1 cellular context compared by ENCODE assay signal in the genomic region with DNA sequence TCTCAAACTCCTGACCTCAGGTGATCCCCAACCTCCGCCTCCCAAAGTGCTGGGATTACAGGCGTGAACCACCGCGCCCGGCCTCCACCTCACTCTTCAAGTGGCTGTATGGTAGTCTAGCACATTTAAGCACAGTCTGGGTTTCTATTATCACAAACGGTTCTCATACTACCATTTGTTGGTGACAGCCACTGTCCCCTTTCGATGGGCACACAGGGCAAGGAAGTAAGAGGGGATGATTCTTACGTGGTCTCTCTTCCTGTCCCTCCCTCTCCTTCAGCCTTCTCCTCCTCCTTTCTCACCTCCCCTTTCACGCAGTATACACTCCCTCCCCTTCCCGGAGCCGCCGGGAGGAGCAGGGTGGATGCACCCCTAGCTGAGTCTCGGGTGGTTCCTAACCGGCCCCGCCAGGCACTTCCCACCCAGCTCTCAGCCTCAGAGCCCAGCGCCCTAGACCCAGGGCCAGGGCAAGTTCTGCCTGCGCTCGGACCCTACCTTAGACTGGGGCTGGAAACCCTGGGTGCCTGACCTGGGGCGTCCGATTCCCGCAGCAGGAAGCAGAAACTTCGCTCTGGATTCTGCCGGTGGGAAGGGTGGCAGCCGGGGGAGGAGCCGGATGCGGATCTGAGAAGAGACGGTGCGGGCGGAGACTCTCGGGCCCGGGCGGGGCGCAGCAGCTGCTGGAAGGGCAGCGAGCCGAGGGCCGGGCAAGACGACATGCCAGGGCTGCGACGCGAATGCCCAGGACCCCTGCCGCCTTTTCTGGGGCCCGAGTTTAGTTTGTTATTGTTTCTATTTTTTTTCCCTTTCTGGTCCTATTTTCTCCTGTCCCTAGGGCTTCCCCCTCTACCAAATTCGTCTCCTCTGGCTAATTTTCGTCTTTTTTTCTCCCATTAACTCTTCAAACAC.
A peak's percentile ranks its signal among the peaks of the same experiment; 100 is the strongest.
TF ChIP-seq lines count a peak whose summit lies in the region.

A gene (minus strand): TSS at position 626 of the 909 bp plus-strand sequence. CDS start 5,062 bp downstream, outside the sequence.

TF ChIP-seq in HepG2, 621 proteins besides CTCF, POLR2A, EP300 and RAD21 (continued from another document and continues in another):
- TF ChIP-seq, protein P1, sequence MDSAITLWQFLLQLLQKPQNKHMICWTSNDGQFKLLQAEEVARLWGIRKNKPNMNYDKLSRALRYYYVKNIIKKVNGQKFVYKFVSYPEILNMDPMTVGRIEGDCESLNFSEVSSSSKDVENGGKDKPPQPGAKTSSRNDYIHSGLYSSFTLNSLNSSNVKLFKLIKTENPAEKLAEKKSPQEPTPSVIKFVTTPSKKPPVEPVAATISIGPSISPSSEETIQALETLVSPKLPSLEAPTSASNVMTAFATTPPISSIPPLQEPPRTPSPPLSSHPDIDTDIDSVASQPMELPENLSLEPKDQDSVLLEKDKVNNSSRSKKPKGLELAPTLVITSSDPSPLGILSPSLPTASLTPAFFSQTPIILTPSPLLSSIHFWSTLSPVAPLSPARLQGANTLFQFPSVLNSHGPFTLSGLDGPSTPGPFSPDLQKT (CRISPR knock-in tag; IDR thresholded peaks at IDR 0.05; ENCODE audit: borderline replicate concordance) = peak; percentile 71; the same call in 1 of the 2 replicates
- TF ChIP-seq ZNF446 (CRISPR knock-in tag; IDR thresholded peaks at IDR 0.05) (peak; percentile 78; the same call in 1 of the 2 replicates), CHD4 (IDR thresholded peaks at IDR 0.05; ENCODE audit: borderline replicate concordance, low read length) (no peak), ZBTB21 (CRISPR knock-in tag; IDR thresholded peaks at IDR 0.05) (no peak), NFE2L2 (IDR thresholded peaks at IDR 0.05; ENCODE audit: low read length) (no peak), NR2F2 (IDR thresholded peaks at IDR 0.05; ENCODE audit: borderline replicate concordance, low read depth) (no peak), SKI (IDR thresholded peaks at IDR 0.05; ENCODE audit: partially characterized antibody) (no peak), SETDB1 (CRISPR knock-in tag; IDR thresholded peaks at IDR 0.05; ENCODE audit: borderline replicate concordance) (no peak), NR3C1 (CRISPR knock-in tag; IDR thresholded peaks at IDR 0.05) (no peak), ZNF549 (CRISPR knock-in tag; IDR thresholded peaks at IDR 0.05) (no peak), TRIM24 (CRISPR knock-in tag; IDR thresholded peaks at IDR 0.05) (no peak), ZNF263 (CRISPR knock-in tag; IDR thresholded peaks at IDR 0.05) (peak; percentile 62), ZNF557 (CRISPR knock-in tag; IDR thresholded peaks at IDR 0.05) (peak; percentile 70; the same call in 1 of the 2 replicates), IRX3 (CRISPR knock-in tag; IDR thresholded peaks at IDR 0.05; ENCODE audit: borderline replicate concordance, low read depth) (no peak), FIP1L1 (IDR thresholded peaks at IDR 0.05; ENCODE audit: borderline replicate concordance, insufficient read depth, low read depth, low read length) (no peak), ZBTB20 (CRISPR knock-in tag; IDR thresholded peaks at IDR 0.05; ENCODE audit: borderline replicate concordance, low read depth) (peak; percentile 23; the same call in 1 of the 2 replicates), U2AF2 (IDR thresholded peaks at IDR 0.05; ENCODE audit: low read depth, low read length) (no peak), MIER3 (CRISPR knock-in tag; IDR thresholded peaks at IDR 0.05; ENCODE audit: borderline replicate concordance) (no peak), HNF4A (CRISPR knock-in tag; IDR thresholded peaks at IDR 0.05) (no peak), KLF12 (CRISPR knock-in tag; IDR thresholded peaks at IDR 0.05; ENCODE audit: borderline replicate concordance) (peak; percentile 95; the same call in 1 of the 2 replicates), HOXA9 (CRISPR knock-in tag; IDR thresholded peaks at IDR 0.05; ENCODE audit: borderline replicate concordance) (no peak), CAMTA2 (CRISPR knock-in tag; IDR thresholded peaks at IDR 0.05; ENCODE audit: borderline replicate concordance) (peak; percentile 88; the same call in 1 of the 2 replicates), SMAD3 (CRISPR knock-in tag; IDR thresholded peaks at IDR 0.05) (peak; percentile 85; the same call in 1 of the 2 replicates), ZNF205 (CRISPR knock-in tag; IDR thresholded peaks at IDR 0.05) (no peak), SNAI1 (CRISPR knock-in tag; IDR thresholded peaks at IDR 0.05; ENCODE audit: borderline replicate concordance) (no peak), KLF16 (CRISPR knock-in tag; IDR thresholded peaks at IDR 0.05) (no peak), ZNF24 (IDR thresholded peaks at IDR 0.05) (no peak), SMC3 (IDR thresholded peaks at IDR 0.05; ENCODE audit: low read length) (no peak), HNF4G (IDR thresholded peaks at IDR 0.05; ENCODE audit: borderline replicate concordance, low read depth, low read length) (no peak), HNF4G (CRISPR knock-in tag; IDR thresholded peaks at IDR 0.05; ENCODE audit: borderline replicate concordance, low read depth) (no peak), SAFB2 (CRISPR knock-in tag; IDR thresholded peaks at IDR 0.05; ENCODE audit: borderline replicate concordance, low read depth) (no peak; the same call in 1 of the 2 replicates), ZNF562 (CRISPR knock-in tag; IDR thresholded peaks at IDR 0.05; ENCODE audit: borderline replicate concordance) (no peak), ATF7 (IDR thresholded peaks at IDR 0.05) (no peak), ATF7 (CRISPR knock-in tag; IDR thresholded peaks at IDR 0.05) (peak; percentile 70; the same call in 1 of the 2 replicates), ZNF136 (CRISPR knock-in tag; IDR thresholded peaks at IDR 0.05; ENCODE audit: low read depth) (no peak; the same call in 1 of the 2 replicates), SATB2 (CRISPR knock-in tag; IDR thresholded peaks at IDR 0.05) (0 out of 2 replicates have a peak, but pooled peaks have one; percentile 78), SCMH1 (CRISPR knock-in tag; IDR thresholded peaks at IDR 0.05; ENCODE audit: borderline replicate concordance) (no peak)
- TF ChIP-seq, protein P2, sequence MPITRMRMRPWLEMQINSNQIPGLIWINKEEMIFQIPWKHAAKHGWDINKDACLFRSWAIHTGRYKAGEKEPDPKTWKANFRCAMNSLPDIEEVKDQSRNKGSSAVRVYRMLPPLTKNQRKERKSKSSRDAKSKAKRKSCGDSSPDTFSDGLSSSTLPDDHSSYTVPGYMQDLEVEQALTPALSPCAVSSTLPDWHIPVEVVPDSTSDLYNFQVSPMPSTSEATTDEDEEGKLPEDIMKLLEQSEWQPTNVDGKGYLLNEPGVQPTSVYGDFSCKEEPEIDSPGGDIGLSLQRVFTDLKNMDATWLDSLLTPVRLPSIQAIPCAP (CRISPR knock-in tag; IDR thresholded peaks at IDR 0.05; ENCODE audit: low read depth) = no peak
- TF ChIP-seq, protein P3, sequence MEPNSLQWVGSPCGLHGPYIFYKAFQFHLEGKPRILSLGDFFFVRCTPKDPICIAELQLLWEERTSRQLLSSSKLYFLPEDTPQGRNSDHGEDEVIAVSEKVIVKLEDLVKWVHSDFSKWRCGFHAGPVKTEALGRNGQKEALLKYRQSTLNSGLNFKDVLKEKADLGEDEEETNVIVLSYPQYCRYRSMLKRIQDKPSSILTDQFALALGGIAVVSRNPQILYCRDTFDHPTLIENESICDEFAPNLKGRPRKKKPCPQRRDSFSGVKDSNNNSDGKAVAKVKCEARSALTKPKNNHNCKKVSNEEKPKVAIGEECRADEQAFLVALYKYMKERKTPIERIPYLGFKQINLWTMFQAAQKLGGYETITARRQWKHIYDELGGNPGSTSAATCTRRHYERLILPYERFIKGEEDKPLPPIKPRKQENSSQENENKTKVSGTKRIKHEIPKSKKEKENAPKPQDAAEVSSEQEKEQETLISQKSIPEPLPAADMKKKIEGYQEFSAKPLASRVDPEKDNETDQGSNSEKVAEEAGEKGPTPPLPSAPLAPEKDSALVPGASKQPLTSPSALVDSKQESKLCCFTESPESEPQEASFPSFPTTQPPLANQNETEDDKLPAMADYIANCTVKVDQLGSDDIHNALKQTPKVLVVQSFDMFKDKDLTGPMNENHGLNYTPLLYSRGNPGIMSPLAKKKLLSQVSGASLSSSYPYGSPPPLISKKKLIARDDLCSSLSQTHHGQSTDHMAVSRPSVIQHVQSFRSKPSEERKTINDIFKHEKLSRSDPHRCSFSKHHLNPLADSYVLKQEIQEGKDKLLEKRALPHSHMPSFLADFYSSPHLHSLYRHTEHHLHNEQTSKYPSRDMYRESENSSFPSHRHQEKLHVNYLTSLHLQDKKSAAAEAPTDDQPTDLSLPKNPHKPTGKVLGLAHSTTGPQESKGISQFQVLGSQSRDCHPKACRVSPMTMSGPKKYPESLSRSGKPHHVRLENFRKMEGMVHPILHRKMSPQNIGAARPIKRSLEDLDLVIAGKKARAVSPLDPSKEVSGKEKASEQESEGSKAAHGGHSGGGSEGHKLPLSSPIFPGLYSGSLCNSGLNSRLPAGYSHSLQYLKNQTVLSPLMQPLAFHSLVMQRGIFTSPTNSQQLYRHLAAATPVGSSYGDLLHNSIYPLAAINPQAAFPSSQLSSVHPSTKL (CRISPR knock-in tag; IDR thresholded peaks at IDR 0.05) = peak; percentile 62; the same call in 1 of the 2 replicates
- TF ChIP-seq, protein P4, sequence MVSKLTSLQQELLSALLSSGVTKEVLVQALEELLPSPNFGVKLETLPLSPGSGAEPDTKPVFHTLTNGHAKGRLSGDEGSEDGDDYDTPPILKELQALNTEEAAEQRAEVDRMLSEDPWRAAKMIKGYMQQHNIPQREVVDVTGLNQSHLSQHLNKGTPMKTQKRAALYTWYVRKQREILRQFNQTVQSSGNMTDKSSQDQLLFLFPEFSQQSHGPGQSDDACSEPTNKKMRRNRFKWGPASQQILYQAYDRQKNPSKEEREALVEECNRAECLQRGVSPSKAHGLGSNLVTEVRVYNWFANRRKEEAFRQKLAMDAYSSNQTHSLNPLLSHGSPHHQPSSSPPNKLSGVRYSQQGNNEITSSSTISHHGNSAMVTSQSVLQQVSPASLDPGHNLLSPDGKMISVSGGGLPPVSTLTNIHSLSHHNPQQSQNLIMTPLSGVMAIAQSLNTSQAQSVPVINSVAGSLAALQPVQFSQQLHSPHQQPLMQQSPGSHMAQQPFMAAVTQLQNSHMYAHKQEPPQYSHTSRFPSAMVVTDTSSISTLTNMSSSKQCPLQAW (CRISPR knock-in tag; IDR thresholded peaks at IDR 0.05) = peak; percentile 84
- TF ChIP-seq, protein P5, sequence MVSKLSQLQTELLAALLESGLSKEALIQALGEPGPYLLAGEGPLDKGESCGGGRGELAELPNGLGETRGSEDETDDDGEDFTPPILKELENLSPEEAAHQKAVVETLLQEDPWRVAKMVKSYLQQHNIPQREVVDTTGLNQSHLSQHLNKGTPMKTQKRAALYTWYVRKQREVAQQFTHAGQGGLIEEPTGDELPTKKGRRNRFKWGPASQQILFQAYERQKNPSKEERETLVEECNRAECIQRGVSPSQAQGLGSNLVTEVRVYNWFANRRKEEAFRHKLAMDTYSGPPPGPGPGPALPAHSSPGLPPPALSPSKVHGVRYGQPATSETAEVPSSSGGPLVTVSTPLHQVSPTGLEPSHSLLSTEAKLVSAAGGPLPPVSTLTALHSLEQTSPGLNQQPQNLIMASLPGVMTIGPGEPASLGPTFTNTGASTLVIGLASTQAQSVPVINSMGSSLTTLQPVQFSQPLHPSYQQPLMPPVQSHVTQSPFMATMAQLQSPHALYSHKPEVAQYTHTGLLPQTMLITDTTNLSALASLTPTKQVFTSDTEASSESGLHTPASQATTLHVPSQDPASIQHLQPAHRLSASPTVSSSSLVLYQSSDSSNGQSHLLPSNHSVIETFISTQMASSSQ (IDR thresholded peaks at IDR 0.05; ENCODE audit: low read depth) = no peak
- TF ChIP-seq, protein P5 (CRISPR knock-in tag; IDR thresholded peaks at IDR 0.05; ENCODE audit: borderline replicate concordance) = peak; percentile 70
- TF ChIP-seq, protein P6, sequence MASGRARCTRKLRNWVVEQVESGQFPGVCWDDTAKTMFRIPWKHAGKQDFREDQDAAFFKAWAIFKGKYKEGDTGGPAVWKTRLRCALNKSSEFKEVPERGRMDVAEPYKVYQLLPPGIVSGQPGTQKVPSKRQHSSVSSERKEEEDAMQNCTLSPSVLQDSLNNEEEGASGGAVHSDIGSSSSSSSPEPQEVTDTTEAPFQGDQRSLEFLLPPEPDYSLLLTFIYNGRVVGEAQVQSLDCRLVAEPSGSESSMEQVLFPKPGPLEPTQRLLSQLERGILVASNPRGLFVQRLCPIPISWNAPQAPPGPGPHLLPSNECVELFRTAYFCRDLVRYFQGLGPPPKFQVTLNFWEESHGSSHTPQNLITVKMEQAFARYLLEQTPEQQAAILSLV (CRISPR knock-in tag; IDR thresholded peaks at IDR 0.05; ENCODE audit: borderline replicate concordance) = peak; percentile 66; the same call in 1 of the 2 replicates
- TF ChIP-seq, protein P7, sequence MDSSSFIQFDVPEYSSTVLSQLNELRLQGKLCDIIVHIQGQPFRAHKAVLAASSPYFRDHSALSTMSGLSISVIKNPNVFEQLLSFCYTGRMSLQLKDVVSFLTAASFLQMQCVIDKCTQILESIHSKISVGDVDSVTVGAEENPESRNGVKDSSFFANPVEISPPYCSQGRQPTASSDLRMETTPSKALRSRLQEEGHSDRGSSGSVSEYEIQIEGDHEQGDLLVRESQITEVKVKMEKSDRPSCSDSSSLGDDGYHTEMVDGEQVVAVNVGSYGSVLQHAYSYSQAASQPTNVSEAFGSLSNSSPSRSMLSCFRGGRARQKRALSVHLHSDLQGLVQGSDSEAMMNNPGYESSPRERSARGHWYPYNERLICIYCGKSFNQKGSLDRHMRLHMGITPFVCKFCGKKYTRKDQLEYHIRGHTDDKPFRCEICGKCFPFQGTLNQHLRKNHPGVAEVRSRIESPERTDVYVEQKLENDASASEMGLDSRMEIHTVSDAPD (CRISPR knock-in tag; IDR thresholded peaks at IDR 0.05) = peak; percentile 24; the same call in 1 of the 2 replicates
- TF ChIP-seq, protein P8, sequence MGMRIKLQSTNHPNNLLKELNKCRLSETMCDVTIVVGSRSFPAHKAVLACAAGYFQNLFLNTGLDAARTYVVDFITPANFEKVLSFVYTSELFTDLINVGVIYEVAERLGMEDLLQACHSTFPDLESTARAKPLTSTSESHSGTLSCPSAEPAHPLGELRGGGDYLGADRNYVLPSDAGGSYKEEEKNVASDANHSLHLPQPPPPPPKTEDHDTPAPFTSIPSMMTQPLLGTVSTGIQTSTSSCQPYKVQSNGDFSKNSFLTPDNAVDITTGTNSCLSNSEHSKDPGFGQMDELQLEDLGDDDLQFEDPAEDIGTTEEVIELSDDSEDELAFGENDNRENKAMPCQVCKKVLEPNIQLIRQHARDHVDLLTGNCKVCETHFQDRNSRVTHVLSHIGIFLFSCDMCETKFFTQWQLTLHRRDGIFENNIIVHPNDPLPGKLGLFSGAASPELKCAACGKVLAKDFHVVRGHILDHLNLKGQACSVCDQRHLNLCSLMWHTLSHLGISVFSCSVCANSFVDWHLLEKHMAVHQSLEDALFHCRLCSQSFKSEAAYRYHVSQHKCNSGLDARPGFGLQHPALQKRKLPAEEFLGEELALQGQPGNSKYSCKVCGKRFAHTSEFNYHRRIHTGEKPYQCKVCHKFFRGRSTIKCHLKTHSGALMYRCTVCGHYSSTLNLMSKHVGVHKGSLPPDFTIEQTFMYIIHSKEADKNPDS (CRISPR knock-in tag; IDR thresholded peaks at IDR 0.05) = no peak
